Comparison of ENCODE assay signal across 19 cellular contexts in genomic region chr20:58137651-58138265, GRCh38.
DNase-seq lines count a peak whose midpoint lies in the region; ATAC-seq, FAIRE-seq and TF ChIP-seq lines count a peak whose summit lies in the region.
"Had no signal": no experiment of that assay in that cellular context is flagged by ENCODE, and none has a peak within 500 bp of the region (broad histone marks: within the 10 kb centered on the region; RNA-seq: fewer than 3 reads in every experiment).

No MANE protein-coding gene starts in this region.

- H3K27ac ChIP-seq in endodermal cell (ENCODE audit: low read depth, low read length) (no peak overlapping the region), upper lobe of right lung (no peak overlapping the region)

- CTCF ChIA-PET in HEK293T (lab: Yijun Ruan, JAX) = no interaction called here

- DNase-seq in HTR-8/SVneo (ENCODE audit: insufficient read length, low spot score) (no peak), endodermal cell (peak; percentile 24), osteocyte (ENCODE audit: extremely low spot score, unreplicated experiment) (peak; percentile 80), upper lobe of right lung (peak; percentile 49), HEK293T (ENCODE audit: extremely low spot score) (no peak), sciatic nerve (ENCODE audit: low spot score) (no peak), ACHN (no peak)
- DNase-seq: C1 segment of cervical spinal cord; DMS79 treated with DMSO at 0.1 percent for 48 hours; KBM-7; NCI-H1105; NCI-H1694; NCI-H2081 treated with DMSO at 0.1 percent for 48 hours; NCI-H510A; NCI-H748 treated with DMSO at 0.1 percent for 48 hours; NK-92 treated with Interleukin-12 subunit alpha and Interleukin-12 subunit beta, amount 100 ng/mL, for 24 hours; SHP77 had no signal

- H3K27me3 ChIP-seq in endodermal cell (ENCODE audit: control insufficient read depth, insufficient read depth, low read length, poor library complexity, severe bottlenecking) = no peaks in the 10 kb centered on the region
- H3K27me3 ChIP-seq in upper lobe of right lung = peaks cover 18% of the 10 kb centered on the region

- TF ChIP-seq CTCF in endodermal cell (conservative IDR thresholded peaks at IDR 0.05) (no peak), osteocyte (IDR thresholded peaks at IDR 0.05) (no peak), upper lobe of right lung (IDR thresholded peaks at IDR 0.05) (no peak)

- H3K9ac ChIP-seq in endodermal cell (ENCODE audit: extremely low read depth, low read length, poor library complexity, severe bottlenecking) = no peak overlapping the region

- no peak overlapping the region for H3K4me3 ChIP-seq in endodermal cell (ENCODE audit: low read length)
- H3K4me3 ChIP-seq in upper lobe of right lung = no peak overlapping the region

- H3K4me3 Mint-ChIP-seq in endodermal cell = no peak overlapping the region
- H3K4me3 Mint-ChIP-seq in osteocyte (ENCODE audit: unreplicated experiment) = no peak overlapping the region

- H3K36me3 ChIP-seq in endodermal cell (ENCODE audit: control insufficient read depth, insufficient read depth, low read length) = no peaks in the 10 kb centered on the region
- no peaks in the 10 kb centered on the region for H3K36me3 ChIP-seq in upper lobe of right lung

- H3K27ac Mint-ChIP-seq in endodermal cell (no peak overlapping the region), osteocyte (ENCODE audit: unreplicated experiment) (no peak overlapping the region)

- peak; percentile 97 for FAIRE-seq in HTR-8/SVneo (lab: Jason Lieb, UNC)
- FAIRE-seq: H1, RCC 7860 had no signal

- in situ Hi-C loops in ACHN (cut with HindIII; ENCODE audit: low pct_ligation_motif_present, low pct_unique_long_range_greater_than_20kb, low sequenced_read_pairs) = no loop called here

- H3K27me3 Mint-ChIP-seq in endodermal cell (ENCODE audit: insufficient read depth) (peaks cover 45% of the 10 kb centered on the region), osteocyte (ENCODE audit: unreplicated experiment) (peaks cover 69% of the 10 kb centered on the region)

- intact Hi-C loops in upper lobe of right lung (cut with DNase I) (no loop called here), sciatic nerve (cut with DNase I) (no loop called here)

- 90 to 94% methylated on average over 6 to 9 of the region's 9 CpGs for WGBS in endodermal cell (ENCODE audit: insufficient coverage in 1 of 2, insufficient read length in 1 of 2), 2 experiments

- H3K4me1 Mint-ChIP-seq in endodermal cell (peaks cover 14% of the 10 kb centered on the region), osteocyte (ENCODE audit: unreplicated experiment) (peaks cover 13% of the 10 kb centered on the region)

- H3K9me3 ChIP-seq in endodermal cell (ENCODE audit: control insufficient read depth, low read length) (no peaks in the 10 kb centered on the region), upper lobe of right lung (no peaks in the 10 kb centered on the region)

- POLR2A ChIA-PET in HEK293T (lab: Yijun Ruan, JAX) = no interaction called here

- ATAC-seq in upper lobe of right lung = no peak
- ATAC-seq in sciatic nerve = no peak

- H3K4me1 ChIP-seq in endodermal cell (ENCODE audit: control insufficient read depth, insufficient read depth, low read length) (no peaks in the 10 kb centered on the region), upper lobe of right lung (no peaks in the 10 kb centered on the region)

- no peaks in the 10 kb centered on the region for H3K36me3 Mint-ChIP-seq in endodermal cell (ENCODE audit: low read depth)
- no peaks in the 10 kb centered on the region for H3K36me3 Mint-ChIP-seq in osteocyte (ENCODE audit: unreplicated experiment)

- H3K9me3 Mint-ChIP-seq in endodermal cell = peaks cover 4% of the 10 kb centered on the region
- peaks cover 4% of the 10 kb centered on the region for H3K9me3 Mint-ChIP-seq in osteocyte (ENCODE audit: unreplicated experiment)

TF ChIP-seq in HEK293T, 16 proteins besides CTCF, POLR2A, EP300 and RAD21:
- no peak for TF ChIP-seq FOXA1 (IDR thresholded peaks at IDR 0.05)
- TF ChIP-seq HDGF (IDR thresholded peaks at IDR 0.05; ENCODE audit: borderline replicate concordance) = no peak
- TF ChIP-seq BHLHE40 (IDR thresholded peaks at IDR 0.05; ENCODE audit: borderline replicate concordance) = no peak

Comparison
In these comparisons a context has a peak if more than half of its experiments do, and no peak if none do; other contexts are left out.
1. DNase-seq: peak in endodermal cell (single experiment), osteocyte (single experiment) and upper lobe of right lung (single experiment); none in HTR-8/SVneo (single experiment), HEK293T (single experiment), sciatic nerve (single experiment) and ACHN (single experiment).